30 cellular contexts compared by ENCODE assay signal in the genomic region with DNA sequence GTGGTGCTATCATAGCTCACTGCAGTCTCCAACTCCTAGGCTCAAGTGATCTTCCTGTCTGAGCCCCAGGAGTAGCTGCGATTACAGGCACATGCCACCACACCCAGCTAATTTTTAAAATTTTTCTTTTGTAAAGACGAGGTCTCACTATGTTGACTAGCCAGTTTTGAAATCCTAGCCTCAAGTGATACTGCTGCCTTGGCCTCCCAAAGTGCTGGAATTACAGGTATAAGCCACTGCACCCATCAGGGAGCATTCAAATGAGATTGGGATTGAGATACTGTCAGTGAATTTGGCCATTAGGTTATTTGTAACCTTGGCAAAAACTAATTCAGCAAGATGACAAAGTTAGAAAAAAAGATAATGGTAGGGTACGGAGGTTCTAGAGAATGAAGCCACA. TPM values are rescaled to one million over a fixed set of nuclear protein-coding genes. Genes with fewer than 3 reads are reported as not detected.
"Had no signal": no experiment of that assay in that cellular context is flagged by ENCODE, and none has a peak within 500 bp of the region (broad histone marks: within the 10 kb centered on the region; RNA-seq: fewer than 3 reads in every experiment).

No MANE protein-coding gene starts in this region.

- H3K9me3 ChIP-seq: esophagus squamous epithelium, heart right ventricle, ovary, psoas muscle, sigmoid colon, suprapubic skin, transverse colon had no signal

- H3K27me3 ChIP-seq: dorsolateral prefrontal cortex, esophagus squamous epithelium, heart right ventricle, ovary, sigmoid colon, suprapubic skin, transverse colon had no signal

- H3K4me3 Mint-ChIP-seq: immature natural killer cell; mesothelial cell of epicardium; naive thymus-derived CD4-positive, alpha-beta T cell; nephron; stimulated activated naive B cell treated with anti-CD40 and anti-IgM and Interleukin-4, amounts not matched to agents 10 μg/mL and 1 μg/mL and 100 μg/mL, for 72 hours; stimulated activated naive CD8-positive, alpha-beta T cell treated with anti-CD3 and anti-CD28 coated beads, Interleukin-15, Interleukin-2, amounts not matched to agents 100 ng/mL and 50 ng/mL, for 24 hours had no signal

- DNase-seq: caudate nucleus; dorsolateral prefrontal cortex; effector CD4-positive, alpha-beta T cell; esophagus squamous epithelium; foreskin melanocyte; glutamatergic neuron; heart right ventricle; hypothalamus; immature natural killer cell; islet precursor cell; left ventricle myocardium superior; mesenchymal stem cell; naive thymus-derived CD4-positive, alpha-beta T cell; occipital lobe; ovary; posterior cingulate gyrus; psoas muscle; right cardiac atrium; sigmoid colon; stimulated activated CD4-positive, alpha-beta T cell treated with anti-CD3 and anti-CD28 coated beads, Interleukin-2, amount 100 ng/mL, for 24 hours; stimulated activated CD4-positive, alpha-beta T cell treated with anti-CD3 and anti-CD28 coated beads, Interleukin-4, amount 100 ng/mL, for 4 hours; stimulated activated naive B cell treated with anti-CD40 and anti-IgM and Interleukin-4, amounts not matched to agents 10 μg/mL and 1 μg/mL and 100 μg/mL, for 72 hours; transverse colon had no signal

- H3K27me3 Mint-ChIP-seq: naive thymus-derived CD4-positive, alpha-beta T cell; stimulated activated naive B cell treated with anti-CD40 and anti-IgM and Interleukin-4, amounts not matched to agents 10 μg/mL and 1 μg/mL and 100 μg/mL, for 72 hours; stimulated activated naive CD8-positive, alpha-beta T cell treated with anti-CD3 and anti-CD28 coated beads, Interleukin-15, Interleukin-2, amounts not matched to agents 100 ng/mL and 50 ng/mL, for 24 hours had no signal

- ATAC-seq: heart right ventricle; left ventricle myocardium superior; naive thymus-derived CD4-positive, alpha-beta T cell; psoas muscle; right cardiac atrium; stimulated activated naive B cell treated with anti-CD40 and anti-IgM and Interleukin-4, amounts not matched to agents 10 μg/mL and 1 μg/mL and 100 μg/mL, for 72 hours had no signal

- H3K4me1 Mint-ChIP-seq: mesothelial cell of epicardium, nephron had no signal

- H3K36me3 ChIP-seq: ovary had no signal

- H3K27ac Mint-ChIP-seq: mesothelial cell of epicardium; nephron; stimulated activated naive B cell treated with anti-CD40 and anti-IgM and Interleukin-4, amounts not matched to agents 10 μg/mL and 1 μg/mL and 100 μg/mL, for 72 hours; stimulated activated naive CD8-positive, alpha-beta T cell treated with anti-CD3 and anti-CD28 coated beads, Interleukin-15, Interleukin-2, amounts not matched to agents 100 ng/mL and 50 ng/mL, for 24 hours had no signal

- H3K9me3 Mint-ChIP-seq: immature natural killer cell; mesothelial cell of epicardium; nephron; stimulated activated naive B cell treated with anti-CD40 and anti-IgM and Interleukin-4, amounts not matched to agents 10 μg/mL and 1 μg/mL and 100 μg/mL, for 72 hours; stimulated activated naive CD8-positive, alpha-beta T cell treated with anti-CD3 and anti-CD28 coated beads, Interleukin-15, Interleukin-2, amounts not matched to agents 100 ng/mL and 50 ng/mL, for 24 hours had no signal

- H3K4me1 ChIP-seq: esophagus squamous epithelium, heart right ventricle, psoas muscle, sigmoid colon, suprapubic skin, transverse colon had no signal

- H3K4me3 ChIP-seq: dorsolateral prefrontal cortex, esophagus squamous epithelium, heart right ventricle, lung, ovary, psoas muscle, sigmoid colon, suprapubic skin, transverse colon had no signal

- H3K27ac ChIP-seq: dorsolateral prefrontal cortex, esophagus squamous epithelium, heart right ventricle, ovary, psoas muscle, sigmoid colon, suprapubic skin, transverse colon had no signal

RNA-seq across cellular contexts. Expression of gene CYP1A1, which starts 51.2 kb away (rescaled TPM):
- total RNA-seq: renal cortical epithelial cell, skeletal muscle tissue had no signal
- polyA plus RNA-seq: immature natural killer cell; naive thymus-derived CD4-positive, alpha-beta T cell had no signal
